In the genomic region with DNA sequence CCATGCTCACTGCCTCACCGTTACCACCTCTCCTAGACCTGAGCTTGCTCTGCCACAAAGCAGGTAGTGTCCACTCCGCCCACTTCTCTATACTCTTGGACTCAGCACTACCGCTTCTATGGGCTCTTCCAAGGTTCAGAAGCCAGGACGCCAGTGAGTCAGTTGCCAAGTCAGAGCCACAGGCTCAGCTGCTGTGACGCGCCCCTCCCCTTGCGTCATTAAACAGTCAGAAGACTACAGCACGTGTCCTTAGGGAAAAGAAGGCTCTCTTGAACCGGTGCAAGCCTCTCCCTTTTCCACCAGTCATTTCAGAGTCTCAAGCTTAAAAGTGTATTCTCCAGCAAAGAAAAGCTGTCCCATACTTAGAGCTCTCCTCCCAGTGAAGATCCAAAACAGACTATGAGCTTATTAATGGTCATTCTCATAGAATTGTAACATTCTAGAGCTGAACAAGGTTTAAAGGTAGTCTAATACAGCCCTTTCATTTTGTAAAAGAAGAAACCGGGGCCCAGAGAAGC, we compare ENCODE assay signal across 8 cellular contexts. TPM values are rescaled to one million over a fixed set of nuclear protein-coding genes. Genes with fewer than 3 reads are reported as not detected.
A peak's percentile ranks its signal among the peaks of the same experiment; 100 is the strongest.
DNase-seq lines count a peak whose midpoint lies in the region; ATAC-seq lines count a peak whose summit lies in the region.

No MANE protein-coding gene starts in this region.

- intact Hi-C loops in dendritic cell treated with granulocyte-macrophage colony-stimulating factor and Interleukin-4, amounts not matched to agents 40 ng/mL and 50 ng/mL, for 4 days (cut with micrococcal nuclease): no loop called here

- ATAC-seq in GM21526 (IDR thresholded peaks at IDR 0.05; ENCODE audit: low FRiP score, unreplicated experiment): peak; percentile 48
- ATAC-seq in naive B cell (ENCODE audit: low read depth in 2 of 2): peak; percentile 39 to 77
- ATAC-seq in GM21786 (IDR thresholded peaks at IDR 0.05; ENCODE audit: unreplicated experiment): no peak

- H3K4me3 Mint-ChIP-seq in dendritic cell treated with granulocyte-macrophage colony-stimulating factor and Interleukin-4, amounts not matched to agents 40 ng/mL and 50 ng/mL, for 4 days: no peak overlapping the region
- H3K4me3 Mint-ChIP-seq in naive B cell: peak overlapping the region in 2 of 8 donors; percentile 22 to 54

- DNase-seq in AG08395 (ENCODE audit: low spot score) (peak; percentile 86), MV-4-11 (lab: John Stamatoyannopoulos, UW) (peak; percentile 78), naive B cell (no peak)
- no peak for DNase-seq in effector memory CD4-positive, alpha-beta T cell
- DNase-seq in activated effector memory CD4-positive, alpha-beta T cell treated with Interleukin-2 at 50 U/mL for 16 hours: no peak

- peak overlapping the region; percentile 28 for H3K27ac Mint-ChIP-seq in dendritic cell treated with granulocyte-macrophage colony-stimulating factor and Interleukin-4, amounts not matched to agents 40 ng/mL and 50 ng/mL, for 4 days
- H3K27ac Mint-ChIP-seq in naive B cell: peak overlapping the region in 4 of 6 donors; percentile 3 to 73 (median 65)

- no peaks in the 10 kb centered on the region for H3K36me3 ChIP-seq in effector memory CD4-positive, alpha-beta T cell (ENCODE audit: control insufficient read depth, insufficient read depth, low read length)

- H3K9me3 ChIP-seq in effector memory CD4-positive, alpha-beta T cell (ENCODE audit: control insufficient read depth, low read length): no peaks in the 10 kb centered on the region

- no peak overlapping the region for H3K27ac ChIP-seq in effector memory CD4-positive, alpha-beta T cell (ENCODE audit: insufficient read depth, low read length, poor library complexity, severe bottlenecking)

- H3K4me1 ChIP-seq in effector memory CD4-positive, alpha-beta T cell (ENCODE audit: control insufficient read depth, insufficient read depth, low read length, poor library complexity, severe bottlenecking): no peaks in the 10 kb centered on the region

- H3K36me3 Mint-ChIP-seq in dendritic cell treated with granulocyte-macrophage colony-stimulating factor and Interleukin-4, amounts not matched to agents 40 ng/mL and 50 ng/mL, for 4 days (ENCODE audit: low read depth): no peaks in the 10 kb centered on the region
- no peaks in the 10 kb centered on the region for H3K36me3 Mint-ChIP-seq in naive B cell

- no peaks in the 10 kb centered on the region for H3K27me3 ChIP-seq in effector memory CD4-positive, alpha-beta T cell (replicated peaks; ENCODE audit: control insufficient read depth, insufficient read depth, low read length, poor library complexity, severe bottlenecking)

- peaks cover 2% of the 10 kb centered on the region for H3K27me3 Mint-ChIP-seq in dendritic cell treated with granulocyte-macrophage colony-stimulating factor and Interleukin-4, amounts not matched to agents 40 ng/mL and 50 ng/mL, for 4 days
- peaks cover 8 to 23% (median 18%) of the 10 kb centered on the region in 3 donors for H3K27me3 Mint-ChIP-seq in naive B cell

- no peaks in the 10 kb centered on the region for H3K9me3 Mint-ChIP-seq in dendritic cell treated with granulocyte-macrophage colony-stimulating factor and Interleukin-4, amounts not matched to agents 40 ng/mL and 50 ng/mL, for 4 days
- no peaks in the 10 kb centered on the region for H3K9me3 Mint-ChIP-seq in naive B cell

- no peak overlapping the region for H3K4me3 ChIP-seq in effector memory CD4-positive, alpha-beta T cell (ENCODE audit: insufficient read depth, low read depth, low read length, poor library complexity, severe bottlenecking)

- peaks cover 24% of the 10 kb centered on the region for H3K4me1 Mint-ChIP-seq in dendritic cell treated with granulocyte-macrophage colony-stimulating factor and Interleukin-4, amounts not matched to agents 40 ng/mL and 50 ng/mL, for 4 days (ENCODE audit: low read depth)
- H3K4me1 Mint-ChIP-seq in naive B cell: peaks cover 0 to 5% (median 0%) of the 10 kb centered on the region in 3 donors

RNA-seq across cellular contexts. Expression of a gene that starts 41.0 kb away (rescaled TPM):
- not detected for polyA plus RNA-seq in naive B cell (ENCODE audit: low read depth in 6 of 6)

Comparison
In these comparisons a context has a peak if more than half of its experiments do, and no peak if none do; other contexts are left out.
1. DNase-seq: peak in AG08395 (single experiment) and MV-4-11 (single experiment); none in naive B cell (single experiment), effector memory CD4-positive, alpha-beta T cell (0 of 3) and activated effector memory CD4-positive, alpha-beta T cell treated with Interleukin-2 at 50 U/mL for 16 hours (single experiment).